2 cellular contexts compared by ENCODE assay signal in the genomic region with DNA sequence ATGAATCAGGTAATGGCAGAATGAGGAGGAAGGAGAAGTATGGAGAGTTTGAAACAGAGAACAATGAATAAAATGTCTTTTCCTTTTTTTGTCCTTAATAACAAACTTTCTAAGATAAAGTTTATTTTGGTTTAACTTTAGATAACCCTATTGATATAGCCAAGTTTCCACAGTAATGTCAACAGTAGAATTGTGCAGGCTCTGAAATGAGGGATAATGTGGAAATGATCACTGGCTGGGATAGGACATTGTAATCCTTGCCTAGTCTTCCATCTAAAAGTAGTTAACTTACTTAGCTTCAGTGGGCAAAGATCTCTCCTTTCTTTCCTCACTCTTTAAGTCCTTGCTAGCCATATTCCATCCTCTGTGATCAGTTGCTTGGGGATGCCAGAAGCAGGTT.
TF ChIP-seq lines count a peak whose summit lies in the region.

No MANE protein-coding gene starts in this region.

TF ChIP-seq in liver, 16 proteins besides CTCF, POLR2A, EP300 and RAD21:
- TF ChIP-seq HNF4G (IDR thresholded peaks at IDR 0.05) (no peak), JUND (IDR thresholded peaks at IDR 0.05) (no peak), YY1 (IDR thresholded peaks at IDR 0.05) (no peak), GABPA (IDR thresholded peaks at IDR 0.05 in 1 of 2, conservative IDR thresholded peaks at IDR 0.05 in 1 of 2) (no peak), FOXA2 (IDR thresholded peaks at IDR 0.05) (peak; percentile 50), RXRA (IDR thresholded peaks at IDR 0.05) (peak in 1 of 2 donors; percentile 31), NR2F2 (IDR thresholded peaks at IDR 0.05) (no peak)
- TF ChIP-seq, protein P1, sequence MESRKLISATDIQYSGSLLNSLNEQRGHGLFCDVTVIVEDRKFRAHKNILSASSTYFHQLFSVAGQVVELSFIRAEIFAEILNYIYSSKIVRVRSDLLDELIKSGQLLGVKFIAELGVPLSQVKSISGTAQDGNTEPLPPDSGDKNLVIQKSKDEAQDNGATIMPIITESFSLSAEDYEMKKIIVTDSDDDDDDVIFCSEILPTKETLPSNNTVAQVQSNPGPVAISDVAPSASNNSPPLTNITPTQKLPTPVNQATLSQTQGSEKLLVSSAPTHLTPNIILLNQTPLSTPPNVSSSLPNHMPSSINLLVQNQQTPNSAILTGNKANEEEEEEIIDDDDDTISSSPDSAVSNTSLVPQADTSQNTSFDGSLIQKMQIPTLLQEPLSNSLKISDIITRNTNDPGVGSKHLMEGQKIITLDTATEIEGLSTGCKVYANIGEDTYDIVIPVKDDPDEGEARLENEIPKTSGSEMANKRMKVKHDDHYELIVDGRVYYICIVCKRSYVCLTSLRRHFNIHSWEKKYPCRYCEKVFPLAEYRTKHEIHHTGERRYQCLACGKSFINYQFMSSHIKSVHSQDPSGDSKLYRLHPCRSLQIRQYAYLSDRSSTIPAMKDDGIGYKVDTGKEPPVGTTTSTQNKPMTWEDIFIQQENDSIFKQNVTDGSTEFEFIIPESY (IDR thresholded peaks at IDR 0.05), result no peak
- TF ChIP-seq, protein P2, sequence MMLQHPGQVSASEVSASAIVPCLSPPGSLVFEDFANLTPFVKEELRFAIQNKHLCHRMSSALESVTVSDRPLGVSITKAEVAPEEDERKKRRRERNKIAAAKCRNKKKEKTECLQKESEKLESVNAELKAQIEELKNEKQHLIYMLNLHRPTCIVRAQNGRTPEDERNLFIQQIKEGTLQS (IDR thresholded peaks at IDR 0.05), result no peak
- TF ChIP-seq, protein P3, sequence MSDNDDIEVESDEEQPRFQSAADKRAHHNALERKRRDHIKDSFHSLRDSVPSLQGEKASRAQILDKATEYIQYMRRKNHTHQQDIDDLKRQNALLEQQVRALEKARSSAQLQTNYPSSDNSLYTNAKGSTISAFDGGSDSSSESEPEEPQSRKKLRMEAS (IDR thresholded peaks at IDR 0.05), result no peak
- TF ChIP-seq, protein P4, sequence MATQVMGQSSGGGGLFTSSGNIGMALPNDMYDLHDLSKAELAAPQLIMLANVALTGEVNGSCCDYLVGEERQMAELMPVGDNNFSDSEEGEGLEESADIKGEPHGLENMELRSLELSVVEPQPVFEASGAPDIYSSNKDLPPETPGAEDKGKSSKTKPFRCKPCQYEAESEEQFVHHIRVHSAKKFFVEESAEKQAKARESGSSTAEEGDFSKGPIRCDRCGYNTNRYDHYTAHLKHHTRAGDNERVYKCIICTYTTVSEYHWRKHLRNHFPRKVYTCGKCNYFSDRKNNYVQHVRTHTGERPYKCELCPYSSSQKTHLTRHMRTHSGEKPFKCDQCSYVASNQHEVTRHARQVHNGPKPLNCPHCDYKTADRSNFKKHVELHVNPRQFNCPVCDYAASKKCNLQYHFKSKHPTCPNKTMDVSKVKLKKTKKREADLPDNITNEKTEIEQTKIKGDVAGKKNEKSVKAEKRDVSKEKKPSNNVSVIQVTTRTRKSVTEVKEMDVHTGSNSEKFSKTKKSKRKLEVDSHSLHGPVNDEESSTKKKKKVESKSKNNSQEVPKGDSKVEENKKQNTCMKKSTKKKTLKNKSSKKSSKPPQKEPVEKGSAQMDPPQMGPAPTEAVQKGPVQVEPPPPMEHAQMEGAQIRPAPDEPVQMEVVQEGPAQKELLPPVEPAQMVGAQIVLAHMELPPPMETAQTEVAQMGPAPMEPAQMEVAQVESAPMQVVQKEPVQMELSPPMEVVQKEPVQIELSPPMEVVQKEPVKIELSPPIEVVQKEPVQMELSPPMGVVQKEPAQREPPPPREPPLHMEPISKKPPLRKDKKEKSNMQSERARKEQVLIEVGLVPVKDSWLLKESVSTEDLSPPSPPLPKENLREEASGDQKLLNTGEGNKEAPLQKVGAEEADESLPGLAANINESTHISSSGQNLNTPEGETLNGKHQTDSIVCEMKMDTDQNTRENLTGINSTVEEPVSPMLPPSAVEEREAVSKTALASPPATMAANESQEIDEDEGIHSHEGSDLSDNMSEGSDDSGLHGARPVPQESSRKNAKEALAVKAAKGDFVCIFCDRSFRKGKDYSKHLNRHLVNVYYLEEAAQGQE (IDR thresholded peaks at IDR 0.05), result no peak

TF ChIP-seq in HepG2, 621 proteins besides CTCF, POLR2A, EP300 and RAD21:
- no peak for TF ChIP-seq STAG1 (CRISPR knock-in tag; IDR thresholded peaks at IDR 0.05)
- TF ChIP-seq ZNF569 (CRISPR knock-in tag; IDR thresholded peaks at IDR 0.05; ENCODE audit: borderline replicate concordance), result no peak
- TF ChIP-seq, protein P5, sequence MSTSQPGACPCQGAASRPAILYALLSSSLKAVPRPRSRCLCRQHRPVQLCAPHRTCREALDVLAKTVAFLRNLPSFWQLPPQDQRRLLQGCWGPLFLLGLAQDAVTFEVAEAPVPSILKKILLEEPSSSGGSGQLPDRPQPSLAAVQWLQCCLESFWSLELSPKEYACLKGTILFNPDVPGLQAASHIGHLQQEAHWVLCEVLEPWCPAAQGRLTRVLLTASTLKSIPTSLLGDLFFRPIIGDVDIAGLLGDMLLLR (CRISPR knock-in tag; IDR thresholded peaks at IDR 0.05), result no peak
- no peak for TF ChIP-seq MAFF (IDR thresholded peaks at IDR 0.05; ENCODE audit: low read depth, low read length)
- no peak for TF ChIP-seq TEAD2 (CRISPR knock-in tag; IDR thresholded peaks at IDR 0.05)
- TF ChIP-seq NCOR1 (IDR thresholded peaks at IDR 0.05; ENCODE audit: borderline replicate concordance, low read length), result no peak
- TF ChIP-seq SALL2 (CRISPR knock-in tag; IDR thresholded peaks at IDR 0.05), result no peak
- TF ChIP-seq, protein P6, sequence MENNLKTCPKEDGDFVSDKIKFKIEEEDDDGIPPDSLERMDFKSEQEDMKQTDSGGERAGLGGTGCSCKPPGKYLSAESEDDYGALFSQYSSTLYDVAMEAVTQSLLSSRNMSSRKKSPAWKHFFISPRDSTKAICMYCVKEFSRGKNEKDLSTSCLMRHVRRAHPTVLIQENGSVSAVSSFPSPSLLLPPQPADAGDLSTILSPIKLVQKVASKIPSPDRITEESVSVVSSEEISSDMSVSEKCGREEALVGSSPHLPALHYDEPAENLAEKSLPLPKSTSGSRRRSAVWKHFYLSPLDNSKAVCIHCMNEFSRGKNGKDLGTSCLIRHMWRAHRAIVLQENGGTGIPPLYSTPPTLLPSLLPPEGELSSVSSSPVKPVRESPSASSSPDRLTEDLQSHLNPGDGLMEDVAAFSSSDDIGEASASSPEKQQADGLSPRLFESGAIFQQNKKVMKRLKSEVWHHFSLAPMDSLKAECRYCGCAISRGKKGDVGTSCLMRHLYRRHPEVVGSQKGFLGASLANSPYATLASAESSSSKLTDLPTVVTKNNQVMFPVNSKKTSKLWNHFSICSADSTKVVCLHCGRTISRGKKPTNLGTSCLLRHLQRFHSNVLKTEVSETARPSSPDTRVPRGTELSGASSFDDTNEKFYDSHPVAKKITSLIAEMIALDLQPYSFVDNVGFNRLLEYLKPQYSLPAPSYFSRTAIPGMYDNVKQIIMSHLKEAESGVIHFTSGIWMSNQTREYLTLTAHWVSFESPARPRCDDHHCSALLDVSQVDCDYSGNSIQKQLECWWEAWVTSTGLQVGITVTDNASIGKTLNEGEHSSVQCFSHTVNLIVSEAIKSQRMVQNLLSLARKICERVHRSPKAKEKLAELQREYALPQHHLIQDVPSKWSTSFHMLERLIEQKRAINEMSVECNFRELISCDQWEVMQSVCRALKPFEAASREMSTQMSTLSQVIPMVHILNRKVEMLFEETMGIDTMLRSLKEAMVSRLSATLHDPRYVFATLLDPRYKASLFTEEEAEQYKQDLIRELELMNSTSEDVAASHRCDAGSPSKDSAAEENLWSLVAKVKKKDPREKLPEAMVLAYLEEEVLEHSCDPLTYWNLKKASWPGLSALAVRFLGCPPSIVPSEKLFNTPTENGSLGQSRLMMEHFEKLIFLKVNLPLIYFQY (CRISPR knock-in tag; IDR thresholded peaks at IDR 0.05; ENCODE audit: borderline replicate concordance), result no peak
- TF ChIP-seq, protein P7, sequence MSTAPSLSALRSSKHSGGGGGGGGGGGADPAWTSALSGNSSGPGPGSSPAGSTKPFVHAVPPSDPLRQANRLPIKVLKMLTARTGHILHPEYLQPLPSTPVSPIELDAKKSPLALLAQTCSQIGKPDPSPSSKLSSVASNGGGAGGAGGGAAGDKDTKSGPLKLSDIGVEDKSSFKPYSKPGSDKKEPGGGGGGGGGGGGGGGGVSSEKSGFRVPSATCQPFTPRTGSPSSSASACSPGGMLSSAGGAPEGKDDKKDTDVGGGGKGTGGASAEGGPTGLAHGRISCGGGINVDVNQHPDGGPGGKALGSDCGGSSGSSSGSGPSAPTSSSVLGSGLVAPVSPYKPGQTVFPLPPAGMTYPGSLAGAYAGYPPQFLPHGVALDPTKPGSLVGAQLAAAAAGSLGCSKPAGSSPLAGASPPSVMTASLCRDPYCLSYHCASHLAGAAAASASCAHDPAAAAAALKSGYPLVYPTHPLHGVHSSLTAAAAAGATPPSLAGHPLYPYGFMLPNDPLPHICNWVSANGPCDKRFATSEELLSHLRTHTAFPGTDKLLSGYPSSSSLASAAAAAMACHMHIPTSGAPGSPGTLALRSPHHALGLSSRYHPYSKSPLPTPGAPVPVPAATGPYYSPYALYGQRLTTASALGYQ (CRISPR knock-in tag; IDR thresholded peaks at IDR 0.05), result no peak
- TF ChIP-seq SMAD1 (CRISPR knock-in tag; IDR thresholded peaks at IDR 0.05; ENCODE audit: borderline replicate concordance, low read depth), result no peak
